8 cellular contexts compared by ENCODE assay signal in the genomic region with DNA sequence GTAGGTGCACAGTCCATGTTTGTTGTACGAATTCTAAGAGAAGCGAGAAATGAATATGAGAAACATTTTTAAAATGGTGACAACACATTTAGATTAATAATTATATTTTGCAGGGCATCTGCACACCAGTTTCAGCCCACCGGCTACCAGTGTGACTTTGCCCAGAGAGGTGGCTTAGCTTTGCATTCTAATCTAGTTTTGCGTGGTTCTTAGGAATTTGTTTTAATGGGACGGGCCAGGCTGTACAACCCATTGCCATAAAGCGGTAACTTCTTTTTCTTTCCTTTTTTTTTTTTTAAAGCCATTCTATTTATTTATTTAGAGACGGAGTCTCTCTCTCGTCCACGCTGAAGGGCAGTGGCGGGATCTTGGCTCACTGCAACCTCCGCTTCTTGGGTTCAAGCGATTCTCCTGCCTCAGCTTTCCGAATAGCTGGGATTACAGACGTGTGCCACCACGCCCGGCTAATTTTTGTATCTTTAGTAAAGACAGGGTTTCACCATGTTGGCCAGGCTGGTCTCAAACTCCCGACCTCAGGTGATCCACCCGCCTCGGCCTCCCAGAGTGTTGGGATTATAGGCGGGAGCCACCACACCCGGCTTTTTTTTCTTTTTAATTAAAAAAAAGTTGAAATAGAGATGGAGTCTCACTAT. TPM values are rescaled to one million over a fixed set of nuclear protein-coding genes. Genes with fewer than 3 reads are reported as not detected.
DNase-seq lines count a peak whose midpoint lies in the region; ATAC-seq, FAIRE-seq and TF ChIP-seq lines count a peak whose summit lies in the region.

No MANE protein-coding gene starts in this region.

- ATAC-seq in GM18517 (IDR thresholded peaks at IDR 0.05; ENCODE audit: unreplicated experiment), result no peak

- H3K27me3 ChIP-seq in layer of hippocampus (ENCODE audit: control insufficient read depth, insufficient read depth, low read length) (no peaks in the 10 kb centered on the region), suprapubic skin (no peaks in the 10 kb centered on the region)

- peaks cover 3% of the 10 kb centered on the region for H3K36me3 ChIP-seq in suprapubic skin

- H3K27ac ChIP-seq in angular gyrus (ENCODE audit: low read depth, low read length) (peak overlapping the region; percentile 90), layer of hippocampus (ENCODE audit: low read depth, low read length) (peak overlapping the region; percentile 80), suprapubic skin (peak overlapping the region; percentile 93)

- no peaks in the 10 kb centered on the region for H3K9me3 ChIP-seq in suprapubic skin

- peaks cover 33% of the 10 kb centered on the region for H3K4me1 ChIP-seq in suprapubic skin

- no peak for TF ChIP-seq POLR2A in suprapubic skin (IDR thresholded peaks at IDR 0.05)

- DNase-seq in DMS53 (lab: John Stamatoyannopoulos, UW) (peak; percentile 41), DMS53 treated with DMSO at 0.1 percent for 48 hours (lab: John Stamatoyannopoulos, UW; ENCODE audit: unreplicated experiment) (no peak), suprapubic skin (ENCODE audit: low spot score in 2 of 2) (no peak), UCSD-AML1 (lab: John Stamatoyannopoulos, UW; ENCODE audit: unreplicated experiment) (no peak), RCC 7860 (ENCODE audit: low spot score) (no peak)

- no peak for TF ChIP-seq CTCF in suprapubic skin (IDR thresholded peaks at IDR 0.05)

- FAIRE-seq in RCC 7860 (lab: Jason Lieb, UNC), result no peak

- peak overlapping the region; percentile 91 for H3K4me3 ChIP-seq in suprapubic skin

- TF ChIP-seq EP300 in suprapubic skin (IDR thresholded peaks at IDR 0.05), result no peak

- 50% methylated on average over 21 of the region's 21 CpGs for WGBS in suprapubic skin

RNA-seq across cellular contexts. Expression of a gene that starts 0.8 kb away (rescaled TPM):
- total RNA-seq in suprapubic skin, result 10 to 100 TPM; 15.4 to 32.3 (median 25.4) TPM

RNA-seq across cellular contexts. Expression of a gene that starts 28.7 kb away (rescaled TPM):
- total RNA-seq in suprapubic skin, result not detected

RNA-seq across cellular contexts. Expression of a gene that starts 55.7 kb away (rescaled TPM):
- total RNA-seq in suprapubic skin, result 10 to 100 TPM; 18.8 to 39.5 (median 26.0) TPM
